ENCODE assay signal across 1 cellular context in genomic region chr19:5967994-5968430, GRCh38.
TF ChIP-seq lines count a peak whose summit lies in the region.

No MANE protein-coding gene starts in this region.

TF ChIP-seq in HEK293, 187 proteins besides CTCF, POLR2A, EP300 and RAD21 (continued from another document):
- TF ChIP-seq, protein P1, sequence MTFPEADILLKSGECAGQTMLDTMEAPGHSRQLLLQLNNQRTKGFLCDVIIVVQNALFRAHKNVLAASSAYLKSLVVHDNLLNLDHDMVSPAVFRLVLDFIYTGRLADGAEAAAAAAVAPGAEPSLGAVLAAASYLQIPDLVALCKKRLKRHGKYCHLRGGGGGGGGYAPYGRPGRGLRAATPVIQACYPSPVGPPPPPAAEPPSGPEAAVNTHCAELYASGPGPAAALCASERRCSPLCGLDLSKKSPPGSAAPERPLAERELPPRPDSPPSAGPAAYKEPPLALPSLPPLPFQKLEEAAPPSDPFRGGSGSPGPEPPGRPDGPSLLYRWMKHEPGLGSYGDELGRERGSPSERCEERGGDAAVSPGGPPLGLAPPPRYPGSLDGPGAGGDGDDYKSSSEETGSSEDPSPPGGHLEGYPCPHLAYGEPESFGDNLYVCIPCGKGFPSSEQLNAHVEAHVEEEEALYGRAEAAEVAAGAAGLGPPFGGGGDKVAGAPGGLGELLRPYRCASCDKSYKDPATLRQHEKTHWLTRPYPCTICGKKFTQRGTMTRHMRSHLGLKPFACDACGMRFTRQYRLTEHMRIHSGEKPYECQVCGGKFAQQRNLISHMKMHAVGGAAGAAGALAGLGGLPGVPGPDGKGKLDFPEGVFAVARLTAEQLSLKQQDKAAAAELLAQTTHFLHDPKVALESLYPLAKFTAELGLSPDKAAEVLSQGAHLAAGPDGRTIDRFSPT (tag by site-specific recombination; IDR thresholded peaks at IDR 0.05), result no peak
- TF ChIP-seq, protein P2, sequence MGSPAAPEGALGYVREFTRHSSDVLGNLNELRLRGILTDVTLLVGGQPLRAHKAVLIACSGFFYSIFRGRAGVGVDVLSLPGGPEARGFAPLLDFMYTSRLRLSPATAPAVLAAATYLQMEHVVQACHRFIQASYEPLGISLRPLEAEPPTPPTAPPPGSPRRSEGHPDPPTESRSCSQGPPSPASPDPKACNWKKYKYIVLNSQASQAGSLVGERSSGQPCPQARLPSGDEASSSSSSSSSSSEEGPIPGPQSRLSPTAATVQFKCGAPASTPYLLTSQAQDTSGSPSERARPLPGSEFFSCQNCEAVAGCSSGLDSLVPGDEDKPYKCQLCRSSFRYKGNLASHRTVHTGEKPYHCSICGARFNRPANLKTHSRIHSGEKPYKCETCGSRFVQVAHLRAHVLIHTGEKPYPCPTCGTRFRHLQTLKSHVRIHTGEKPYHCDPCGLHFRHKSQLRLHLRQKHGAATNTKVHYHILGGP (tag by site-specific recombination; IDR thresholded peaks at IDR 0.05), result peak; percentile 52; the same call in 1 of the 2 replicates
- TF ChIP-seq OSR2 (tag by site-specific recombination; IDR thresholded peaks at IDR 0.05), result peak; percentile 83
- no peak for TF ChIP-seq ZNF140 (tag by site-specific recombination; IDR thresholded peaks at IDR 0.05)
- 0 out of 2 replicates have a peak, but pooled peaks have one; percentile 18 for TF ChIP-seq FEZF1 (tag by site-specific recombination; IDR thresholded peaks at IDR 0.05)
- TF ChIP-seq REPIN1 (tag by site-specific recombination; IDR thresholded peaks at IDR 0.05; ENCODE audit: low read depth), result 0 out of 2 replicates have a peak, but pooled peaks have one; percentile 52
- peak; percentile 68 for TF ChIP-seq ZNF366 (tag by site-specific recombination; conservative IDR thresholded peaks at IDR 0.05)
- no peak for TF ChIP-seq ZNF658 (tag by site-specific recombination; IDR thresholded peaks at IDR 0.05)
- TF ChIP-seq SP3 (tag by site-specific recombination; IDR thresholded peaks at IDR 0.05), result no peak
- TF ChIP-seq, protein P3, sequence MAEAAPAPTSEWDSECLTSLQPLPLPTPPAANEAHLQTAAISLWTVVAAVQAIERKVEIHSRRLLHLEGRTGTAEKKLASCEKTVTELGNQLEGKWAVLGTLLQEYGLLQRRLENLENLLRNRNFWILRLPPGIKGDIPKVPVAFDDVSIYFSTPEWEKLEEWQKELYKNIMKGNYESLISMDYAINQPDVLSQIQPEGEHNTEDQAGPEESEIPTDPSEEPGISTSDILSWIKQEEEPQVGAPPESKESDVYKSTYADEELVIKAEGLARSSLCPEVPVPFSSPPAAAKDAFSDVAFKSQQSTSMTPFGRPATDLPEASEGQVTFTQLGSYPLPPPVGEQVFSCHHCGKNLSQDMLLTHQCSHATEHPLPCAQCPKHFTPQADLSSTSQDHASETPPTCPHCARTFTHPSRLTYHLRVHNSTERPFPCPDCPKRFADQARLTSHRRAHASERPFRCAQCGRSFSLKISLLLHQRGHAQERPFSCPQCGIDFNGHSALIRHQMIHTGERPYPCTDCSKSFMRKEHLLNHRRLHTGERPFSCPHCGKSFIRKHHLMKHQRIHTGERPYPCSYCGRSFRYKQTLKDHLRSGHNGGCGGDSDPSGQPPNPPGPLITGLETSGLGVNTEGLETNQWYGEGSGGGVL (tag by site-specific recombination; IDR thresholded peaks at IDR 0.05), result no peak
- TF ChIP-seq, protein P4, sequence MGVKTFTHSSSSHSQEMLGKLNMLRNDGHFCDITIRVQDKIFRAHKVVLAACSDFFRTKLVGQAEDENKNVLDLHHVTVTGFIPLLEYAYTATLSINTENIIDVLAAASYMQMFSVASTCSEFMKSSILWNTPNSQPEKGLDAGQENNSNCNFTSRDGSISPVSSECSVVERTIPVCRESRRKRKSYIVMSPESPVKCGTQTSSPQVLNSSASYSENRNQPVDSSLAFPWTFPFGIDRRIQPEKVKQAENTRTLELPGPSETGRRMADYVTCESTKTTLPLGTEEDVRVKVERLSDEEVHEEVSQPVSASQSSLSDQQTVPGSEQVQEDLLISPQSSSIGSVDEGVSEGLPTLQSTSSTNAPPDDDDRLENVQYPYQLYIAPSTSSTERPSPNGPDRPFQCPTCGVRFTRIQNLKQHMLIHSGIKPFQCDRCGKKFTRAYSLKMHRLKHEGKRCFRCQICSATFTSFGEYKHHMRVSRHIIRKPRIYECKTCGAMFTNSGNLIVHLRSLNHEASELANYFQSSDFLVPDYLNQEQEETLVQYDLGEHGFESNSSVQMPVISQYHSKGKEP (tag by site-specific recombination; IDR thresholded peaks at IDR 0.05), result 0 out of 2 replicates have a peak, but pooled peaks have one; percentile 47
- no peak for TF ChIP-seq OVOL3 (tag by site-specific recombination; IDR thresholded peaks at IDR 0.05)
